8 cellular contexts compared by ENCODE assay signal in the genomic region with DNA sequence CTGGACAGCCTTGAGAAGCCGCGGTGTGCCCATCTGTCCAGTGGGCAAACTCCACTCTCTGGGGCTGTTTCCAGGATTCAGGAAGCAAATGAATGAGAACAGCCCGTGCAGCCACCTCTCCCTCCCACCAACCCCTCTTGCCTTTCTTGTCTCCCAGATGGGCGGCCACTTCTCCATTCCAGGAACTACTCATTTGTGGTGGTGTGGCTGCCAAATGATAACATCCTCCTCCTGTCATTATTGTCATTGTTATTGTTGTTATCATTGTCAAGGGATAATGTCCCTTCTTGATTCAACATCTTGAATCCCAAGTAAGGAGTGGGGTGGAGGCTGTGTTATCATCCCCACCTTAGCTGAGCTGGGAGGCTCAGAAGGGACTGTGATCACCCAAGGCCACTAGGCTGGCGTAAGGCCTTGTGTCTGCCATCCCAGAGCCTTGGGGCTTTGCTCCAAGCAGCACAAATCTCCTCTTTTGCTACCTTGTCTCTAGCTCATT. TPM values are rescaled to one million over a fixed set of nuclear protein-coding genes. Genes with fewer than 3 reads are reported as not detected.
DNase-seq lines count a peak whose midpoint lies in the region; ATAC-seq and TF ChIP-seq lines count a peak whose summit lies in the region.

No MANE protein-coding gene starts in this region.

- POLR2A ChIA-PET in activated CD4-positive, alpha-beta T cell treated with anti-CD3 and anti-CD28 coated beads for 36 hours (lab: Charles Lee), result interaction anchor here (0.6 to 0.7 kb wide), 3 partner anchors 9 to 32 kb away, joined by 3 read pairs; no protein-coding TSS in a partner anchor
- POLR2A ChIA-PET in WTC11 (lab: Charles Lee), result no interaction called here

- peak overlapping the region; percentile 69 for H3K27ac Mint-ChIP-seq in activated CD4-positive, alpha-beta T cell treated with anti-CD3 and anti-CD28 coated beads for 36 hours
- H3K27ac Mint-ChIP-seq in WTC11, result peak overlapping the region; percentile 92

- H3K36me3 ChIP-seq in iPS-15b (ENCODE audit: control insufficient read depth, insufficient read depth, low read length) (peaks cover 5% of the 10 kb centered on the region), subcutaneous abdominal adipose tissue (ENCODE audit: control insufficient read depth in 5 of 5, insufficient read depth in 5 of 5, low read length in 5 of 5) (peaks cover 0 to 5% (median 0%) of the 10 kb centered on the region in 5 donors)

- intact Hi-C loops in activated CD4-positive, alpha-beta T cell treated with anti-CD3 and anti-CD28 coated beads for 36 hours (cut with DNase I, micrococcal nuclease), result loop anchor here (1.0 to 5.0 kb wide), 3 partner anchors 98 to 373 kb away; no protein-coding TSS in a partner anchor

- H3K4me3 ChIP-seq in iPS-15b (ENCODE audit: low read depth, low read length), result peak overlapping the region; percentile 88
- peak overlapping the region; percentile 82 to 98 (median 90) for H3K4me3 ChIP-seq in subcutaneous abdominal adipose tissue (ENCODE audit: low read depth in 1 of 5, low read length in 5 of 5)

- peaks cover 47% of the 10 kb centered on the region for H3K4me1 Mint-ChIP-seq in activated CD4-positive, alpha-beta T cell treated with anti-CD3 and anti-CD28 coated beads for 36 hours
- H3K4me1 Mint-ChIP-seq in WTC11, result peaks cover 12% of the 10 kb centered on the region

- TF ChIP-seq CTCF in WTC11 (IDR thresholded peaks at IDR 0.05), result no peak

- CTCF ChIA-PET in activated CD4-positive, alpha-beta T cell treated with anti-CD3 and anti-CD28 coated beads for 36 hours (lab: Charles Lee), result interaction anchor here (0.7 to 4.2 kb wide), 10 partner anchors 11 to 152 kb away, joined by 3 to 48 read pairs (median 4); a partner anchor contains a TSS
- CTCF ChIA-PET in WTC11 (lab: Charles Lee), result interaction anchor here (0.9 to 4.6 kb wide), 7 partner anchors 18 to 152 kb away, joined by 4 to 107 read pairs (median 6); a partner anchor contains a TSS

- no peaks in the 10 kb centered on the region for H3K27me3 ChIP-seq in iPS-15b (ENCODE audit: control insufficient read depth, insufficient read depth, low read length)
- H3K27me3 ChIP-seq in subcutaneous abdominal adipose tissue (ENCODE audit: control insufficient read depth in 5 of 5, insufficient read depth in 4 of 5, low read length in 5 of 5), result peaks cover 0 to 6% (median 0%) of the 10 kb centered on the region in 5 donors

- no peak for DNase-seq in activated CD4-positive, alpha-beta T cell treated with anti-CD3 and anti-CD28 coated beads for 36 hours
- DNase-seq in activated CD4-positive, alpha-beta T cell treated with anti-CD3 and anti-CD28 coated beads, Interleukin-2, amount 50 U/mL, for 48 hours, result no peak
- no peak for DNase-seq in WTC11 (ENCODE audit: low spot score)
- no peak for DNase-seq in NCI-H1436 treated with DMSO at 0.1 percent for 48 hours (lab: John Stamatoyannopoulos, UW)
- DNase-seq in stimulated activated CD4-positive, alpha-beta T cell treated with anti-CD3 and anti-CD28 coated beads, Interleukin-15, amount 100 ng/mL, for 24 hours, result no peak
- DNase-seq in NCI-H2107 (lab: John Stamatoyannopoulos, UW), result no peak

- H3K9me3 ChIP-seq in iPS-15b (ENCODE audit: control insufficient read depth, insufficient read depth, low read length) (no peaks in the 10 kb centered on the region), subcutaneous abdominal adipose tissue (ENCODE audit: control insufficient read depth in 5 of 5, low read length in 5 of 5) (no peaks in the 10 kb centered on the region)

- H3K4me1 ChIP-seq in iPS-15b (ENCODE audit: control insufficient read depth, insufficient read depth, low read length) (peaks cover 5% of the 10 kb centered on the region), subcutaneous abdominal adipose tissue (ENCODE audit: control insufficient read depth in 5 of 5, insufficient read depth in 5 of 5, low read length in 5 of 5) (peaks cover 11 to 46% (median 34%) of the 10 kb centered on the region in 5 donors)

- H3K27ac ChIP-seq in subcutaneous abdominal adipose tissue (ENCODE audit: low read depth, low read length), result peak overlapping the region; percentile 84

- ATAC-seq in activated CD4-positive, alpha-beta T cell treated with anti-CD3 and anti-CD28 coated beads for 36 hours, result no peak
- ATAC-seq in WTC11, result no peak

- H3K9ac ChIP-seq in iPS-15b (ENCODE audit: low read depth, low read length), result no peak overlapping the region
- H3K9ac ChIP-seq in subcutaneous abdominal adipose tissue (ENCODE audit: low read length in 5 of 5), result peak overlapping the region; percentile 66 to 99 (median 92)

- H3K9me3 Mint-ChIP-seq in activated CD4-positive, alpha-beta T cell treated with anti-CD3 and anti-CD28 coated beads for 36 hours (ENCODE audit: low read depth), result no peaks in the 10 kb centered on the region
- H3K9me3 Mint-ChIP-seq in WTC11, result no peaks in the 10 kb centered on the region

- no peaks in the 10 kb centered on the region for H3K27me3 Mint-ChIP-seq in activated CD4-positive, alpha-beta T cell treated with anti-CD3 and anti-CD28 coated beads for 36 hours
- no peaks in the 10 kb centered on the region for H3K27me3 Mint-ChIP-seq in WTC11 (ENCODE audit: low read depth)

- peaks cover 6% of the 10 kb centered on the region for H3K36me3 Mint-ChIP-seq in activated CD4-positive, alpha-beta T cell treated with anti-CD3 and anti-CD28 coated beads for 36 hours (ENCODE audit: low read depth)
- no peaks in the 10 kb centered on the region; the same call in 1 of the 2 replicates for H3K36me3 Mint-ChIP-seq in WTC11

- peak overlapping the region; percentile 97 for H3K4me3 Mint-ChIP-seq in activated CD4-positive, alpha-beta T cell treated with anti-CD3 and anti-CD28 coated beads for 36 hours
- H3K4me3 Mint-ChIP-seq in WTC11, result peak overlapping the region; percentile 89

TF ChIP-seq in WTC11, 78 proteins besides CTCF, POLR2A, EP300 and RAD21 (continues in another document):
- TF ChIP-seq, protein P1, sequence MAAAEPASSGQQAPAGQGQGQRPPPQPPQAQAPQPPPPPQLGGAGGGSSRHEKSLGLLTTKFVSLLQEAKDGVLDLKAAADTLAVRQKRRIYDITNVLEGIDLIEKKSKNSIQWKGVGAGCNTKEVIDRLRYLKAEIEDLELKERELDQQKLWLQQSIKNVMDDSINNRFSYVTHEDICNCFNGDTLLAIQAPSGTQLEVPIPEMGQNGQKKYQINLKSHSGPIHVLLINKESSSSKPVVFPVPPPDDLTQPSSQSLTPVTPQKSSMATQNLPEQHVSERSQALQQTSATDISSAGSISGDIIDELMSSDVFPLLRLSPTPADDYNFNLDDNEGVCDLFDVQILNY (CRISPR knock-in tag; IDR thresholded peaks at IDR 0.05), result no peak
- TF ChIP-seq ZNF671 (CRISPR knock-in tag; IDR thresholded peaks at IDR 0.05), result no peak
- no peak for TF ChIP-seq CBFB (CRISPR knock-in tag; IDR thresholded peaks at IDR 0.05; ENCODE audit: low read depth)
- TF ChIP-seq, protein P2, sequence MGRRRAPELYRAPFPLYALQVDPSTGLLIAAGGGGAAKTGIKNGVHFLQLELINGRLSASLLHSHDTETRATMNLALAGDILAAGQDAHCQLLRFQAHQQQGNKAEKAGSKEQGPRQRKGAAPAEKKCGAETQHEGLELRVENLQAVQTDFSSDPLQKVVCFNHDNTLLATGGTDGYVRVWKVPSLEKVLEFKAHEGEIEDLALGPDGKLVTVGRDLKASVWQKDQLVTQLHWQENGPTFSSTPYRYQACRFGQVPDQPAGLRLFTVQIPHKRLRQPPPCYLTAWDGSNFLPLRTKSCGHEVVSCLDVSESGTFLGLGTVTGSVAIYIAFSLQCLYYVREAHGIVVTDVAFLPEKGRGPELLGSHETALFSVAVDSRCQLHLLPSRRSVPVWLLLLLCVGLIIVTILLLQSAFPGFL (CRISPR knock-in tag; IDR thresholded peaks at IDR 0.05; ENCODE audit: borderline replicate concordance), result no peak
- TF ChIP-seq, protein P3, sequence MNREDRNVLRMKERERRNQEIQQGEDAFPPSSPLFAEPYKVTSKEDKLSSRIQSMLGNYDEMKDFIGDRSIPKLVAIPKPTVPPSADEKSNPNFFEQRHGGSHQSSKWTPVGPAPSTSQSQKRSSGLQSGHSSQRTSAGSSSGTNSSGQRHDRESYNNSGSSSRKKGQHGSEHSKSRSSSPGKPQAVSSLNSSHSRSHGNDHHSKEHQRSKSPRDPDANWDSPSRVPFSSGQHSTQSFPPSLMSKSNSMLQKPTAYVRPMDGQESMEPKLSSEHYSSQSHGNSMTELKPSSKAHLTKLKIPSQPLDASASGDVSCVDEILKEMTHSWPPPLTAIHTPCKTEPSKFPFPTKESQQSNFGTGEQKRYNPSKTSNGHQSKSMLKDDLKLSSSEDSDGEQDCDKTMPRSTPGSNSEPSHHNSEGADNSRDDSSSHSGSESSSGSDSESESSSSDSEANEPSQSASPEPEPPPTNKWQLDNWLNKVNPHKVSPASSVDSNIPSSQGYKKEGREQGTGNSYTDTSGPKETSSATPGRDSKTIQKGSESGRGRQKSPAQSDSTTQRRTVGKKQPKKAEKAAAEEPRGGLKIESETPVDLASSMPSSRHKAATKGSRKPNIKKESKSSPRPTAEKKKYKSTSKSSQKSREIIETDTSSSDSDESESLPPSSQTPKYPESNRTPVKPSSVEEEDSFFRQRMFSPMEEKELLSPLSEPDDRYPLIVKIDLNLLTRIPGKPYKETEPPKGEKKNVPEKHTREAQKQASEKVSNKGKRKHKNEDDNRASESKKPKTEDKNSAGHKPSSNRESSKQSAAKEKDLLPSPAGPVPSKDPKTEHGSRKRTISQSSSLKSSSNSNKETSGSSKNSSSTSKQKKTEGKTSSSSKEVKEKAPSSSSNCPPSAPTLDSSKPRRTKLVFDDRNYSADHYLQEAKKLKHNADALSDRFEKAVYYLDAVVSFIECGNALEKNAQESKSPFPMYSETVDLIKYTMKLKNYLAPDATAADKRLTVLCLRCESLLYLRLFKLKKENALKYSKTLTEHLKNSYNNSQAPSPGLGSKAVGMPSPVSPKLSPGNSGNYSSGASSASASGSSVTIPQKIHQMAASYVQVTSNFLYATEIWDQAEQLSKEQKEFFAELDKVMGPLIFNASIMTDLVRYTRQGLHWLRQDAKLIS (CRISPR knock-in tag; IDR thresholded peaks at IDR 0.05; ENCODE audit: borderline replicate concordance), result no peak
- TF ChIP-seq ZNF232 (CRISPR knock-in tag; IDR thresholded peaks at IDR 0.05), result no peak
- no peak for TF ChIP-seq TEAD1 (CRISPR knock-in tag; IDR thresholded peaks at IDR 0.05)
- TF ChIP-seq GRHL2 (CRISPR knock-in tag; IDR thresholded peaks at IDR 0.05; ENCODE audit: insufficient replicate concordance, severe bottlenecking), result no peak
- no peak for TF ChIP-seq ZNF423 (CRISPR knock-in tag; IDR thresholded peaks at IDR 0.05)
- TF ChIP-seq PRRX2 (CRISPR knock-in tag; IDR thresholded peaks at IDR 0.05), result no peak

RNA-seq across cellular contexts. Expression of a gene that starts 1.6 kb away (rescaled TPM):
- 100 to 1,000 TPM; 167 to 185 TPM for total RNA-seq in activated CD4-positive, alpha-beta T cell treated with anti-CD3 and anti-CD28 coated beads for 36 hours
- 120 to 131 TPM (median 123 TPM) in 3 replicates for total RNA-seq in WTC11 (2021)

RNA-seq across cellular contexts. Expression of a gene that starts 18.3 kb away (rescaled TPM):
- 10 to 100 TPM; 51.5 to 52.8 TPM for total RNA-seq in activated CD4-positive, alpha-beta T cell treated with anti-CD3 and anti-CD28 coated beads for 36 hours
- total RNA-seq in WTC11 (2021), result 67.6 to 72.6 TPM (median 69.6 TPM) in 3 replicates
